ENCODE assay signal across 28 cellular contexts in genomic region chr6:162379762-162380409, GRCh38.
DNase-seq lines count a peak whose midpoint lies in the region.
"Had no signal": no experiment of that assay in that cellular context is flagged by ENCODE, and none has a peak within 500 bp of the region (broad histone marks: within the 10 kb centered on the region; RNA-seq: fewer than 3 reads in every experiment).

No MANE protein-coding gene starts in this region.

- DNase-seq in NCI-H510A treated with DMSO at 0.1 percent for 48 hours (lab: John Stamatoyannopoulos, UW) (peak; percentile 11), NCI-H510A (lab: John Stamatoyannopoulos, UW) (no peak), astrocyte of the hippocampus (ENCODE audit: low read depth, low spot score) (peak; percentile 32), fibroblast of the conjunctiva (ENCODE audit: low read depth) (peak; percentile 54), KG1 (lab: John Stamatoyannopoulos, UW) (no peak), NK-92 (lab: John Stamatoyannopoulos, UW; ENCODE audit: unreplicated experiment) (no peak), NCI-H524 treated with DMSO at 0.1 percent for 48 hours (lab: John Stamatoyannopoulos, UW) (no peak)
- DNase-seq: activated CD4-positive, alpha-beta T cell treated with anti-CD3 and anti-CD28 coated beads, Interleukin-2, amount 50 U/mL, for 4 hours; activated CD8-positive, alpha-beta memory T cell treated with anti-CD3 and anti-CD28 coated beads, Interleukin-2, amount 10 ng/mL, durations not matched to agents 7 days and 5 days; activated T-cell treated with anti-CD3 and anti-CD28 coated beads, Interleukin-2, amount 50 U/mL, for 4 hours; Caco-2; cortex of kidney; DND-41; effector memory CD4-positive, alpha-beta T cell; HCEC 1CT; naive thymus-derived CD8-positive, alpha-beta T cell; NCI-H1092; NCI-H187; NCI-H2171 treated with DMSO at 0.1 percent for 48 hours; NCI-H526; occipital lobe; stimulated activated CD4-positive, alpha-beta T cell treated with anti-CD3 and anti-CD28 coated beads, Interleukin-2, amount 100 ng/mL, for 24 hours; stimulated activated naive CD8-positive, alpha-beta T cell treated with anti-CD3 and anti-CD28 coated beads, Interleukin-15, Interleukin-2, amounts not matched to agents 100 U/mL and 50 U/mL, for 24 hours; testis had no signal

- peak overlapping the region; percentile 59 for H3K4me2 ChIP-seq in skeletal muscle satellite cell (ENCODE audit: low read length)
- H3K4me2 ChIP-seq: smooth muscle cell had no signal

- peaks cover 4% of the 10 kb centered on the region for H3K4me1 ChIP-seq in skeletal muscle satellite cell (ENCODE audit: control insufficient read depth, insufficient read depth, low read length)
- H3K4me1 ChIP-seq: Caco-2, testis had no signal

- H3K36me3 ChIP-seq in skeletal muscle satellite cell (ENCODE audit: insufficient read depth, low read length) = no peaks in the 10 kb centered on the region
- H3K36me3 ChIP-seq: cardiac muscle cell had no signal

- no peak overlapping the region for H3K9ac ChIP-seq in skeletal muscle satellite cell (ENCODE audit: low read depth, low read length)

- H3K9me3 ChIP-seq in skeletal muscle satellite cell (replicated peaks; ENCODE audit: low read length) = no peaks in the 10 kb centered on the region
- H3K9me3 ChIP-seq: Caco-2, testis had no signal

- H3K27me3 ChIP-seq in skeletal muscle satellite cell (ENCODE audit: control insufficient read depth, insufficient read depth, low read length) = no peaks in the 10 kb centered on the region
- H3K27me3 ChIP-seq: cardiac muscle cell, testis had no signal

- no peak overlapping the region for H3K4me3 ChIP-seq in skeletal muscle satellite cell (ENCODE audit: low read length)
- H3K4me3 ChIP-seq: cardiac muscle cell, lung, smooth muscle cell, testis had no signal

Comparison
In these comparisons a context has a peak if more than half of its experiments do, and no peak if none do; other contexts are left out.
1. DNase-seq: peak in NCI-H510A treated with DMSO at 0.1 percent for 48 hours (single experiment), astrocyte of the hippocampus (single experiment) and fibroblast of the conjunctiva (single experiment); none in NCI-H510A (single experiment), KG1 (single experiment), NK-92 (single experiment) and NCI-H524 treated with DMSO at 0.1 percent for 48 hours (single experiment).